8 cellular contexts compared by ENCODE assay signal in the genomic region with DNA sequence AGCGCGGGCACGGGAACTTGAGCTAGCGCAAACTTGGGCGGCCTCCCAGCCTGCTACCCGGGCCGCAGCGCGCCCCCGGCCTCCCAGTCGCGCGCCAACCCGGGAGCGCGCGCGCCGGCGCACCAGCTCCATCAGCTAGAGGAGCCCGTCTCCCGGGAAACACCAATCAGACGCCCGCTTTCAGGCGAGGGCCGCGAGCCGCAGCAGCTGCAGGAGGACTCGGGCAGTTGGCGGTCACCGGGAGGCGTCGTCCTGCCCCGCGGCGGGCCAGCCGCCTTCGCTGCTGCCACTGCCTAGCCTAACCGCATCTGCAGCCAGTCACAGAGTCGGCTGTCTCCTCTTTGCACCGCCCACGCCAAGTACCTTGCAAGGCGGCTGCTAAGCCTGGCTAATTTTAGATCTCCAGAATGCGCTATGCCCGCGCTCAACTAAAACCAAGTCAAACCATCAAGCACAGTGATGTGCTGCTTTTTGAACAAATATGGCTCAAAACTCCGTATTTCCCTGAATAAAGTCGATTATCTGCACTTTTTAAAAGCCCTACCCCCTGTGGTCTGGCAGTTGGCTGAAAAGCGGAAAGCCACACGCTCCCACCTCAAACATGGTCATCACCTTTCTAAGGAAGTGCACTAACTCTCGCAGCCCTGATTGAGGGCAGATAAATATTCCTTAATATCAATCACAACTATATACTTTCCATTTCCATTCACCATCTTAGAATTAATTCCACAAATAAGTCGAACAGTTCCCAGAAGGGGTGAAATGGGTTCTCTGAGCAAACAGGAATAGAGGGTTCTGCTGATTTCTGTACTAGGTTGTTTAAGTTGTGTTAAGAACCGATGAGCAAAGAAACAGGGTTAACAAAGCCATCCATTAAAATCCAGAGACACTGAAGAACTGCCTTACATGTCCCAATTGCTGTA.
DNase-seq lines count a peak whose midpoint lies in the region; ATAC-seq and TF ChIP-seq lines count a peak whose summit lies in the region.

No MANE protein-coding gene starts in this region.

- WGBS in spleen, 5 donors = 1 to 4% (median 2%) methylated on average over 10 to 53 of the region's 53 CpGs

- H3K4me1 ChIP-seq in iPS-18a (ENCODE audit: control insufficient read depth, low read depth, low read length) (peaks cover 60% of the 10 kb centered on the region), spleen (peaks cover under 1 to 30% (median 23%) of the 10 kb centered on the region in 6 donors)

- peaks cover 89% of the 10 kb centered on the region for H3K27me3 ChIP-seq in iPS-18a (ENCODE audit: control insufficient read depth, insufficient read depth, low read length)
- H3K27me3 ChIP-seq in spleen (replicated peaks in 1 of 7) = peaks cover 12 to 100% (median 83%) of the 10 kb centered on the region in 7 donors

- peak; percentile 17 to 41 for ATAC-seq in activated CD4-positive, CD25-positive, alpha-beta regulatory T cell treated with anti-CD3 and anti-CD28 coated beads, Interleukin-2, amount 50 U/mL, for 24 hours
- peak; percentile 69 for ATAC-seq in GM21447 (IDR thresholded peaks at IDR 0.05; ENCODE audit: unreplicated experiment)

- TF ChIP-seq POLR2A in spleen (IDR thresholded peaks at IDR 0.05) = no peak

- TF ChIP-seq CTCF in astrocyte of the spinal cord (IDR thresholded peaks at IDR 0.05; ENCODE audit: low read depth, low read length) (no peak), spleen (IDR thresholded peaks at IDR 0.05 in 8 of 11, conservative IDR thresholded peaks at IDR 0.05 in 3 of 11) (no peak)

- H3K9me3 ChIP-seq in iPS-18a (ENCODE audit: control insufficient read depth, low read depth, low read length) (no peaks in the 10 kb centered on the region), spleen (peaks cover 0 to 31% (median 0%) of the 10 kb centered on the region in 8 donors)

- H3K4me3 ChIP-seq in astrocyte of the spinal cord (ENCODE audit: low read depth, low read length) (peak overlapping the region; percentile 46), iPS-18a (ENCODE audit: low read length) (peak overlapping the region; percentile 44), spleen (peak overlapping the region in 7 of 8 donors; percentile 25 to 68 (median 29))

- H3K27ac ChIP-seq in iPS-18a (ENCODE audit: low read length) (no peak overlapping the region), spleen (no peak overlapping the region)

- in situ Hi-C loops in astrocyte of the spinal cord (cut with HindIII; ENCODE audit: low sequenced_read_pairs) = loop anchor here (10.0 kb wide), 1 partner anchor 876 kb away; no protein-coding TSS in a partner anchor

- DNase-seq in activated CD4-positive, CD25-positive, alpha-beta regulatory T cell treated with anti-CD3 and anti-CD28 coated beads, Interleukin-2, amount 50 U/mL, for 72 hours = no peak
- peak; percentile 89 for DNase-seq in HK-2 (ENCODE audit: unreplicated experiment)
- peak; percentile 93 for DNase-seq in NCI-H82 (lab: John Stamatoyannopoulos, UW)
- peak; percentile 97 for DNase-seq in astrocyte of the spinal cord (ENCODE audit: low read depth, low spot score)
- DNase-seq in spleen = no peak

- H3K36me3 ChIP-seq in iPS-18a (ENCODE audit: control insufficient read depth, low read depth, low read length) (no peaks in the 10 kb centered on the region), spleen (no peaks in the 10 kb centered on the region)

- no peak overlapping the region for H3K9ac ChIP-seq in iPS-18a (ENCODE audit: low read length)

- intact Hi-C loops in spleen (cut with DNase I; ENCODE audit: low total_unique reads) = no loop called here

Comparison
In these comparisons a context has a peak if more than half of its experiments do, and no peak if none do; other contexts are left out.
1. DNase-seq: peak in HK-2 (single experiment), NCI-H82 (single experiment) and astrocyte of the spinal cord (single experiment); none in activated CD4-positive, CD25-positive, alpha-beta regulatory T cell treated with anti-CD3 and anti-CD28 coated beads, Interleukin-2, amount 50 U/mL, for 72 hours (single experiment) and spleen (single experiment).
2. Peak in every context shown above with its lines, with median percentiles within 50 percentile points of each other: H3K4me3 ChIP-seq.